Comparison of ENCODE assay signal across 8 cellular contexts in the genomic region with DNA sequence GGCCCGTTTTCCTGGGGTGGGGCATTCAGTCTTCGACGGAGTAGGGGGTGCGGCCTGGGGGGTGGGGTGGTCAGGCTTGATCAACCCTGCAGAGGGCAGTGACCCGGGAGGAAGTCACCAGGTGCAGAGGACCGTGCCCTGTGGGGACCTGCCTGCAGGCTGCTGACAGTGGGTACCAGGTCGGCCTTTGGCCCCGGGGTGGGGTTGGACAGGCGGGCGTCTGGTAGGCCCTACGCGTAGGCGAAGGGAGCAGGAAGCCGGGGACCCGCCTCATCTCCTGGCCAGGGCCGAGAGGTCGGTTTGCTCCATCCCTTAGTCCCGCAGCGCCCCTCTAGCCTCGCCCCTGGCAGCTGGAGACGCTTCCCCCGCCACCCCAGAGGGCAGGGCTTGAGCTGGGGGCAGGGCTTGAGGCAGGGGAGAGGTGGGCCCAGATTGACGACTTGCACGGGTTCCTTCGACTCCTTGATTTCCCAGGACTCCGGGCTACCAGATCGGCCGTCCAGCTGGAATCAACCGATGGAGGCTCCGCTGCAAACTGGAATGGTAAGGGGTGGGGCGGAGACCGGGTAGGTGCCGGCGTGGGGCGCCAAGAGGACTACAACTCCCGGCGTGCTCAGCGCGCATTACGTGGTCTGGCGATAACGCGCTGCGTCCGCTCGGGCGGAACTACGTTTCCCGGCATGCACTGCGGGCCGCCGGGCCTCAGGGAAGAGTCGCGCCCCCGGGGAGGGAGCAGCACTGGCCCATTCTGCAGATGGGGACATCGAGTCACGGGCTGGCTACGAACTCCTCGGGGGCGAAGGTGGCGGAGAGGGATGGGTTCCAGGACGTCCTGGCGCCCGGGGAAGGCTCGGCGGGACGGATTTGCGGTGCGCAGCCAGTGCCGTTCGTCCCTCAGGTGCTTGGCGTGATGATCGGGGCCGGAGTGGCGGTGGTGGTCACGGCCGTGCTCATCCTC. TPM values are rescaled to one million over a fixed set of nuclear protein-coding genes. Genes with fewer than 3 reads are reported as not detected.
DNase-seq lines count a peak whose midpoint lies in the region; ATAC-seq and TF ChIP-seq lines count a peak whose summit lies in the region.

A gene (plus strand): TSS at position 683 of the 958 bp plus-strand sequence. CDS start 72 bp downstream, at position 755.

- peak within 1 kb of the TSS; percentile 94 for H3K4me3 Mint-ChIP-seq in activated B cell treated with CpG ODN at 0.5 μM for 24 hours

- DNase-seq in AG04450 (ENCODE audit: low read depth, low spot score): peak; percentile 85
- peak; percentile 92 for DNase-seq in NCI-H226
- peak; percentile 95 for DNase-seq in activated B cell treated with CpG ODN at 0.5 μM for 24 hours
- peak; percentile 96 for DNase-seq in cardiac fibroblast (ENCODE audit: low read depth in 2 of 2)
- peak; percentile 95 for DNase-seq in iris pigment epithelial cell (ENCODE audit: low read depth)
- peak; percentile 85 to 92 for DNase-seq in stimulated activated CD4-positive, alpha-beta T cell treated with anti-CD3 and anti-CD28 coated beads, Interleukin-12 subunit alpha, Interleukin-12 subunit beta, amount 100 ng/mL, for 24 hours (ENCODE audit: low read depth in 2 of 2)

- peaks cover 32% of the 10 kb centered on the region for H3K4me1 Mint-ChIP-seq in activated B cell treated with CpG ODN at 0.5 μM for 24 hours

- H3K36me3 Mint-ChIP-seq in activated B cell treated with CpG ODN at 0.5 μM for 24 hours (ENCODE audit: low read depth): peaks cover 30% of the 10 kb centered on the region

- no peaks in the 10 kb centered on the region for H3K27me3 Mint-ChIP-seq in activated B cell treated with CpG ODN at 0.5 μM for 24 hours

- peak within 1 kb of the TSS; percentile 83 for H3K27ac ChIP-seq in AG04450 (ENCODE audit: low read depth, low read length)

- no peaks in the 10 kb centered on the region for H3K27me3 ChIP-seq in AG04450 (ENCODE audit: control insufficient read depth, insufficient read depth, low read length)

- peak; percentile 70 for ATAC-seq in GM18907 (IDR thresholded peaks at IDR 0.05; ENCODE audit: unreplicated experiment)
- peak; percentile 60 for ATAC-seq in HG03159 (IDR thresholded peaks at IDR 0.05; ENCODE audit: unreplicated experiment)
- peak; percentile 75 for ATAC-seq in activated B cell treated with CpG ODN at 0.5 μM for 24 hours (ENCODE audit: low read depth)

- H3K27ac Mint-ChIP-seq in activated B cell treated with CpG ODN at 0.5 μM for 24 hours: peak within 1 kb of the TSS; percentile 91

- intact Hi-C loops in activated B cell treated with CpG ODN at 0.5 μM for 24 hours (cut with micrococcal nuclease): loop anchor here (1.0 to 10.0 kb wide), 7 partner anchors 16 to 1631 kb away; a partner anchor contains a TSS

- TF ChIP-seq CTCF in AG04450 (IDR thresholded peaks at IDR 0.05; ENCODE audit: low read depth, low read length) (no peak), activated B cell treated with CpG ODN at 0.5 μM for 24 hours (IDR thresholded peaks at IDR 0.05) (no peak), cardiac fibroblast (IDR thresholded peaks at IDR 0.05; ENCODE audit: low read depth, low read length) (no peak)

- H3K4me3 ChIP-seq in AG04450 (ENCODE audit: low read depth, low read length): peak within 1 kb of the TSS; percentile 99
- H3K4me3 ChIP-seq in cardiac fibroblast (replicated peaks in 1 of 2; ENCODE audit: low read depth in 2 of 2, low read length in 2 of 2): peak within 1 kb of the TSS; percentile 98 to 99

- no peaks in the 10 kb centered on the region for H3K9me3 Mint-ChIP-seq in activated B cell treated with CpG ODN at 0.5 μM for 24 hours

- CTCF ChIA-PET in AG04450 (lab: Charles Lee) (interaction anchor here (0.6 to 1.2 kb wide), 3 partner anchors 181 to 194 kb away, joined by 3 to 9 read pairs (median 4); no protein-coding TSS in a partner anchor), activated B cell treated with CpG ODN at 0.5 μM for 24 hours (lab: Charles Lee) (no interaction called here)

- H3K9me3 ChIP-seq in AG04450 (ENCODE audit: control insufficient read depth, insufficient read depth, low read length): peaks cover 5% of the 10 kb centered on the region; the same call in 1 of the 2 replicates

- POLR2A ChIA-PET in AG04450 (lab: Yijun Ruan, JAX): interaction anchor here (0.5 to 2.4 kb wide), 5 partner anchors 14 to 1551 kb away, joined by 3 to 9 read pairs (median 3); a partner anchor contains a TSS
- POLR2A ChIA-PET in activated B cell treated with CpG ODN at 0.5 μM for 24 hours (lab: Charles Lee): interaction anchor here (0.6 to 3.3 kb wide), 7 partner anchors 13 to 728 kb away, joined by 3 to 37 read pairs (median 3); a partner anchor contains a TSS

RNA-seq across cellular contexts. Expression of the gene that starts here (rescaled TPM):
- 17.0 and 19.8 TPM in 2 replicates for polyA plus RNA-seq in AG04450 (2011; rRNA removed)
- 27.3 and 28.4 TPM in 2 replicates for polyA minus RNA-seq in AG04450 (2011; rRNA and poly(A)+ RNA removed)
- 110 and 116 TPM in 2 replicates for total RNA-seq in activated B cell treated with CpG ODN at 0.5 μM for 24 hours

Comparison
In these comparisons a context has a peak if more than half of its experiments do, and no peak if none do; other contexts are left out.
1. Peak in every context shown above with its lines: DNase-seq, ATAC-seq, H3K4me3 ChIP-seq and H3K27ac ChIP-seq.